32 cellular contexts compared by ENCODE assay signal in the genomic region with DNA sequence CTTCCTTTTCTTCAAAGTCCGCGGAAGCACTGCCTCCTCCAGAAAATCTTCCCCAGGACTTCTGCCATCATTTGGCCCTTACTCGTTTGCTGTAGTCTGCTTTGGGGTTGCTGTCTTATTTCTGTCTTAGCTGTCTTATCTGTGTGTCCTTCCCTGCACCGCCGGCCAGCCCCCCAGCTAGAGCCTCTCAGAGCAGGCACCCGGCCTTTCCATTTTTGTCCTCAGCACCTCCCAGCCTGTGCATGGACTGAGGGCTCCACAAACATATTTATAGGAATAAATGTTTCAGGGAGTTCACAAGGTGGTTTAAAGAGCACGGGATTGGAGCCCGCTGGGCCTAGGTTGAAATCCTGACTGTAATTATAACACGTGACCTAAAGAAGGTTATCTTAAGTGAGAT. TPM values are rescaled to one million over a fixed set of nuclear protein-coding genes. Genes with fewer than 3 reads are reported as not detected.
"Had no signal": no experiment of that assay in that cellular context is flagged by ENCODE, and none has a peak within 500 bp of the region (broad histone marks: within the 10 kb centered on the region; RNA-seq: fewer than 3 reads in every experiment).

No MANE protein-coding gene starts in this region.

- H3K27ac Mint-ChIP-seq: memory B cell; natural killer cell; progenitor cell of endocrine pancreas; stimulated activated memory B cell treated with anti-CD40 and anti-IgM and Interleukin-4, amounts not matched to agents 10 μg/mL and 1 μg/mL and 100 μg/mL, for 72 hours had no signal

- H3K9me3 Mint-ChIP-seq: memory B cell; natural killer cell; stimulated activated memory B cell treated with anti-CD40 and anti-IgM and Interleukin-4, amounts not matched to agents 10 μg/mL and 1 μg/mL and 100 μg/mL, for 72 hours had no signal

- H3K4me3 Mint-ChIP-seq: memory B cell; natural killer cell; stimulated activated memory B cell treated with anti-CD40 and anti-IgM and Interleukin-4, amounts not matched to agents 10 μg/mL and 1 μg/mL and 100 μg/mL, for 72 hours had no signal

- H3K27me3 ChIP-seq: colonic mucosa, pancreas, upper lobe of left lung, uterus had no signal

- ATAC-seq: foreskin keratinocyte; gastroesophageal sphincter; heart left ventricle; left colon; natural killer cell; pancreas; sciatic nerve; stimulated activated memory B cell treated with anti-CD40 and anti-IgM and Interleukin-4, amounts not matched to agents 10 μg/mL and 1 μg/mL and 100 μg/mL, for 72 hours; stimulated activated naive CD8-positive, alpha-beta T cell treated with anti-CD3 and anti-CD28 coated beads, Interleukin-15, Interleukin-2, amounts not matched to agents 100 U/mL and 50 U/mL, for 24 hours had no signal

- DNase-seq: colonic mucosa; dermis blood vessel endothelial cell; effector memory CD4-positive, alpha-beta T cell; foreskin keratinocyte; heart left ventricle; hippocampal formation; islet precursor cell; kidney glomerular epithelial cell; left colon; natural killer cell; occipital lobe; pancreas; stimulated activated CD4-positive, alpha-beta T cell treated with anti-CD3 and anti-CD28 coated beads, Interleukin-4, amount 100 ng/mL, for 4 hours; stimulated activated naive CD8-positive, alpha-beta T cell treated with anti-CD3 and anti-CD28 coated beads, Interleukin-15, Interleukin-2, amounts not matched to agents 100 U/mL and 50 U/mL, for 24 hours; substantia nigra; uterus had no signal

- H3K27ac ChIP-seq: colonic mucosa, esophagus muscularis mucosa, foreskin keratinocyte, gastroesophageal sphincter, heart left ventricle, pancreas, thoracic aorta, tibial nerve, upper lobe of left lung, uterus had no signal

- H3K36me3 Mint-ChIP-seq: memory B cell; natural killer cell; stimulated activated memory B cell treated with anti-CD40 and anti-IgM and Interleukin-4, amounts not matched to agents 10 μg/mL and 1 μg/mL and 100 μg/mL, for 72 hours had no signal

- H3K36me3 ChIP-seq: colonic mucosa, esophagus muscularis mucosa, gastroesophageal sphincter, heart left ventricle, pancreas, thoracic aorta, tibial nerve, upper lobe of left lung, uterus had no signal

- H3K4me1 ChIP-seq: colonic mucosa, esophagus muscularis mucosa, foreskin keratinocyte, gastroesophageal sphincter, tibial nerve, upper lobe of left lung, uterus had no signal

- H3K4me1 Mint-ChIP-seq: stimulated activated memory B cell treated with anti-CD40 and anti-IgM and Interleukin-4, amounts not matched to agents 10 μg/mL and 1 μg/mL and 100 μg/mL, for 72 hours had no signal

- H3K9me3 ChIP-seq: colonic mucosa, esophagus muscularis mucosa, gastroesophageal sphincter, heart left ventricle, pancreas, thoracic aorta, tibial nerve, upper lobe of left lung, uterus had no signal

- H3K4me3 ChIP-seq: colonic mucosa, esophagus muscularis mucosa, gastroesophageal sphincter, heart left ventricle, lung, pancreas, thoracic aorta, tibial nerve, upper lobe of left lung, uterus had no signal

RNA-seq across cellular contexts. Expression of gene GLP1R, which starts 8.1 kb away (rescaled TPM):
- total RNA-seq: chondrocyte, colonic mucosa, dermis blood vessel endothelial cell, endothelial cell of umbilical vein, epithelial cell of proximal tubule, esophagus muscularis mucosa, fibroblast of lung, foreskin keratinocyte, left colon, liver, occipital lobe, skeletal muscle tissue, thoracic aorta had no signal
- polyA plus RNA-seq: endothelial cell of umbilical vein, fibroblast of lung, foreskin keratinocyte, liver had no signal
